Comparison of ENCODE assay signal across 10 cellular contexts in genomic region chr10:13684813-13685511, GRCh38.
DNase-seq lines count a peak whose midpoint lies in the region; ATAC-seq and TF ChIP-seq lines count a peak whose summit lies in the region.
"Had no signal": no experiment of that assay in that cellular context is flagged by ENCODE, and none has a peak within 500 bp of the region (broad histone marks: within the 10 kb centered on the region; RNA-seq: fewer than 3 reads in every experiment).

No MANE protein-coding gene starts in this region.

- H3K9ac ChIP-seq in endodermal cell (ENCODE audit: extremely low read depth, low read length, poor library complexity, severe bottlenecking): no peak overlapping the region

- intact Hi-C loops in Right ventricle myocardium superior (cut with DNase I): no loop called here
- intact Hi-C loops in Right ventricle myocardium inferior (cut with DNase I): loop anchor here (1.0 to 5.0 kb wide), 2 partner anchors 22 to 37 kb away; no protein-coding TSS in a partner anchor
- intact Hi-C loops in activated CD4-positive, alpha-beta T cell treated with anti-CD3 and anti-CD28 coated beads for 36 hours (cut with DNase I, micrococcal nuclease): no loop called here
- intact Hi-C loops in PC-9 (cut with micrococcal nuclease; ENCODE audit: unreplicated experiment): no loop called here

- WGBS in endodermal cell (ENCODE audit: insufficient coverage in 1 of 2, insufficient read length in 1 of 2), 2 experiments: 91 to 95% methylated on average over 5 to 6 of the region's 6 CpGs
- 39 to 59% methylated on average over 6 of the region's 6 CpGs for WGBS in upper lobe of left lung, 2 donors

- H3K4me2 ChIP-seq in PC-9: no peak overlapping the region

- TF ChIP-seq EP300 in upper lobe of left lung (IDR thresholded peaks at IDR 0.05): no peak

- H3K27ac Mint-ChIP-seq in endodermal cell: no peak overlapping the region
- H3K27ac Mint-ChIP-seq in activated CD4-positive, alpha-beta T cell treated with anti-CD3 and anti-CD28 coated beads for 36 hours: no peak overlapping the region
- H3K27ac Mint-ChIP-seq: activated T-helper 1 cell treated with anti-CD3 and anti-CD28 coated beads, Interleukin-12 subunit alpha, Interleukin-12 subunit beta, Interleukin-2, Interleukin-4 antibody, amounts not matched to agents 30 ng/mL and 10 ng/mL and 1 ng/mL, durations not matched to agents 14 hours and 24 hours and 36 hours; dendritic cell treated with granulocyte-macrophage colony-stimulating factor and Interleukin-4, amounts not matched to agents 40 ng/mL and 50 ng/mL, for 4 days had no signal

- H3K27ac ChIP-seq in endodermal cell (ENCODE audit: low read depth, low read length) (peak overlapping the region; percentile 40), upper lobe of left lung (peak overlapping the region; percentile 57 to 77 (median 70)), PC-9 (no peak overlapping the region)

- peaks cover 32% of the 10 kb centered on the region for H3K36me3 Mint-ChIP-seq in endodermal cell (ENCODE audit: low read depth)
- no peaks in the 10 kb centered on the region for H3K36me3 Mint-ChIP-seq in activated CD4-positive, alpha-beta T cell treated with anti-CD3 and anti-CD28 coated beads for 36 hours (ENCODE audit: low read depth)

- H3K4me3 ChIP-seq in endodermal cell (ENCODE audit: low read length): no peak overlapping the region
- no peak overlapping the region for H3K4me3 ChIP-seq in upper lobe of left lung
- no peak overlapping the region for H3K4me3 ChIP-seq in PC-9

- TF ChIP-seq CTCF in endodermal cell (conservative IDR thresholded peaks at IDR 0.05) (no peak), upper lobe of left lung (IDR thresholded peaks at IDR 0.05) (no peak), PC-9 (conservative IDR thresholded peaks at IDR 0.05) (no peak)

- no peak for TF ChIP-seq POLR2A in upper lobe of left lung (IDR thresholded peaks at IDR 0.05)

- no peak overlapping the region for H2AFZ ChIP-seq in PC-9

- ATAC-seq in Right ventricle myocardium superior (ENCODE audit: poor library complexity) (peak; percentile 38), Right ventricle myocardium inferior (no peak), upper lobe of left lung (ENCODE audit: low FRiP score in 2 of 2) (no peak), HG03097 (IDR thresholded peaks at IDR 0.05; ENCODE audit: low FRiP score, unreplicated experiment) (no peak)
- no peak for ATAC-seq in activated CD4-positive, alpha-beta T cell treated with anti-CD3 and anti-CD28 coated beads for 36 hours

- CTCF ChIA-PET in activated CD4-positive, alpha-beta T cell treated with anti-CD3 and anti-CD28 coated beads for 36 hours (lab: Charles Lee): interaction anchor here (0.7 kb wide), 1 partner anchor 93 kb away, joined by 3 read pairs; no protein-coding TSS in a partner anchor
- CTCF ChIA-PET in PC-9 (lab: Charles Lee): no interaction called here

- no peaks in the 10 kb centered on the region for H3K27me3 Mint-ChIP-seq in endodermal cell (ENCODE audit: insufficient read depth)
- peaks cover 5% of the 10 kb centered on the region for H3K27me3 Mint-ChIP-seq in activated CD4-positive, alpha-beta T cell treated with anti-CD3 and anti-CD28 coated beads for 36 hours

- H3K9me2 ChIP-seq in PC-9 (ENCODE audit: insufficient read depth): no peaks in the 10 kb centered on the region

- BruUV-seq in PC-9 (replicated peaks; lab: Mats Ljungman, UMichigan): no TSS peak

- H3K4me3 Mint-ChIP-seq in endodermal cell: no peak overlapping the region
- H3K4me3 Mint-ChIP-seq in activated CD4-positive, alpha-beta T cell treated with anti-CD3 and anti-CD28 coated beads for 36 hours: no peak overlapping the region
- H3K4me3 Mint-ChIP-seq: activated T-helper 1 cell treated with anti-CD3 and anti-CD28 coated beads, Interleukin-12 subunit alpha, Interleukin-12 subunit beta, Interleukin-2, Interleukin-4 antibody, amounts not matched to agents 30 ng/mL and 10 ng/mL and 1 ng/mL, durations not matched to agents 14 hours and 24 hours and 36 hours; dendritic cell treated with granulocyte-macrophage colony-stimulating factor and Interleukin-4, amounts not matched to agents 40 ng/mL and 50 ng/mL, for 4 days had no signal

- H3K79me2 ChIP-seq in PC-9 (ENCODE audit: low read depth): no peaks in the 10 kb centered on the region

- no peaks in the 10 kb centered on the region for H3K9me3 Mint-ChIP-seq in endodermal cell
- H3K9me3 Mint-ChIP-seq in activated CD4-positive, alpha-beta T cell treated with anti-CD3 and anti-CD28 coated beads for 36 hours (ENCODE audit: low read depth): no peaks in the 10 kb centered on the region
- H3K9me3 Mint-ChIP-seq: activated T-helper 1 cell treated with anti-CD3 and anti-CD28 coated beads, Interleukin-12 subunit alpha, Interleukin-12 subunit beta, Interleukin-2, Interleukin-4 antibody, amounts not matched to agents 30 ng/mL and 10 ng/mL and 1 ng/mL, durations not matched to agents 14 hours and 24 hours and 36 hours; dendritic cell treated with granulocyte-macrophage colony-stimulating factor and Interleukin-4, amounts not matched to agents 40 ng/mL and 50 ng/mL, for 4 days had no signal

- peaks cover 23% of the 10 kb centered on the region for H3K4me1 Mint-ChIP-seq in endodermal cell
- no peaks in the 10 kb centered on the region for H3K4me1 Mint-ChIP-seq in activated CD4-positive, alpha-beta T cell treated with anti-CD3 and anti-CD28 coated beads for 36 hours

- H3K9me3 ChIP-seq in endodermal cell (ENCODE audit: control insufficient read depth, low read length) (no peaks in the 10 kb centered on the region), upper lobe of left lung (no peaks in the 10 kb centered on the region), PC-9 (ENCODE audit: insufficient read depth, low read depth) (no peaks in the 10 kb centered on the region)

- H3K27me3 ChIP-seq in endodermal cell (ENCODE audit: control insufficient read depth, insufficient read depth, low read length, poor library complexity, severe bottlenecking) (no peaks in the 10 kb centered on the region), upper lobe of left lung (no peaks in the 10 kb centered on the region), PC-9 (ENCODE audit: insufficient read depth, low read depth) (no peaks in the 10 kb centered on the region)

- peaks cover 3% of the 10 kb centered on the region for H3K36me3 ChIP-seq in endodermal cell (ENCODE audit: control insufficient read depth, insufficient read depth, low read length)
- H3K36me3 ChIP-seq in upper lobe of left lung: peaks cover 0 to 9% (median 1%) of the 10 kb centered on the region in 4 donors
- no peaks in the 10 kb centered on the region for H3K36me3 ChIP-seq in PC-9 (ENCODE audit: low read depth)

- DNase-seq in Right ventricle myocardium superior (no peak), Right ventricle myocardium inferior (ENCODE audit: missing footprints) (no peak), endodermal cell (no peak), myocyte (ENCODE audit: low read depth) (peak; percentile 51), upper lobe of left lung (no peak), PC-9 (no peak)
- no peak for DNase-seq in activated CD4-positive, alpha-beta T cell treated with anti-CD3 and anti-CD28 coated beads for 36 hours

- H3F3A ChIP-seq in PC-9 (ENCODE audit: insufficient read depth, low read depth): no peaks in the 10 kb centered on the region

- H3K4me1 ChIP-seq in endodermal cell (ENCODE audit: control insufficient read depth, insufficient read depth, low read length) (peaks cover 3% of the 10 kb centered on the region), upper lobe of left lung (peaks cover 34 to 35% (median 35%) of the 10 kb centered on the region in 4 donors), PC-9 (replicated peaks; ENCODE audit: insufficient read depth) (peaks cover 5% of the 10 kb centered on the region)

- POLR2A ChIA-PET in activated CD4-positive, alpha-beta T cell treated with anti-CD3 and anti-CD28 coated beads for 36 hours (lab: Charles Lee): no interaction called here
- POLR2A ChIA-PET in PC-9 (lab: Charles Lee; ENCODE audit: unreplicated experiment): no interaction called here

- H4K20me1 ChIP-seq in PC-9 (ENCODE audit: insufficient read depth): no peaks in the 10 kb centered on the region
